1 cellular context compared by ENCODE assay signal in genomic region chr20:61948586-61949362, GRCh38.
TF ChIP-seq lines count a peak whose summit lies in the region.

No MANE protein-coding gene starts in this region.

TF ChIP-seq in WTC11, 78 proteins besides CTCF, POLR2A, EP300 and RAD21 (continued from another document):
- TF ChIP-seq PRDM15 (CRISPR knock-in tag; IDR thresholded peaks at IDR 0.05) (no peak), TCF7 (CRISPR knock-in tag; IDR thresholded peaks at IDR 0.05; ENCODE audit: low read depth) (no peak), MAX (CRISPR knock-in tag; IDR thresholded peaks at IDR 0.05) (no peak), ZSCAN18 (CRISPR knock-in tag; IDR thresholded peaks at IDR 0.05) (no peak)
TF ChIP-seq in WTC11: peak in this region for 0.
